ENCODE assay signal across 13 cellular contexts in the genomic region with DNA sequence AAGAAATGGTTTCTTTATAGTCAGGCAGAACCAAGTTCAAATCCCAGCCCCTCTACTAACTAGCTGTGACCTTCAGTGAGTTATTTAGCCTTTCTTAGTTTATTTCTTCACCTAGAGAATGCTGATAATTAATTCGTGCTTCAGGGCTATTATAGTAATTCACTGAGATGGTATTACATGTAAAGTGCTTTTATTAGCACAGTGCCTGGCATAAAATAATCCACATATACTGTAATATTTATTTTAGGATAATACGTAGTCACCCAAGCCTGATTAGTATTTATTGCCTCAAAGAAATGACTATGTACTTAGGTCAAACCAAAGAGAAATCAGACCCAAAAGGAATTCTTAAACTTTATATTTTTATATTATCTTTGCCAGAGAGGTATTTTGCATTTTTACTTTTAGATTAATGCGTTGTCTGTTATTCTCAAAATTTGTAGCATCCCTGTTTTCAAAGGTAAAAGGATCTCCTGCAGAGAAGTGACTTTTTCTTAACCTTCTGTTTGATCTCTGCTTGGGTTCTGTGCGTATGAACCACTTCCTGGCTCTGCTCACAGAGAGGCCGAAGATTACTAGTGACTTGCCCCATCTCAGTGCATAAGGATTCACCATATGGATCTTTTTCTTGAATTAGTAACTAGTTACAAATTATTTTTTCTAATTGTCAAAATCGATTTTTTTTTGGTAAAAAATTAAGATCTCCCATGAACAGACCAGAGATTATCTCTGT. TPM values are rescaled to one million over a fixed set of nuclear protein-coding genes. Genes with fewer than 3 reads are reported as not detected.
DNase-seq lines count a peak whose midpoint lies in the region; ATAC-seq, FAIRE-seq and TF ChIP-seq lines count a peak whose summit lies in the region.
"Had no signal": no experiment of that assay in that cellular context is flagged by ENCODE, and none has a peak within 500 bp of the region (broad histone marks: within the 10 kb centered on the region; RNA-seq: fewer than 3 reads in every experiment).

No MANE protein-coding gene starts in this region.

- H2BK120ac ChIP-seq in mesendoderm (ENCODE audit: low read depth, low read length): no peak overlapping the region

- H3K4me1 ChIP-seq in DOHH2 (ENCODE audit: control insufficient read depth, low read length) (peaks cover 72% of the 10 kb centered on the region), mesendoderm (ENCODE audit: control insufficient read depth, low read depth, low read length) (no peaks in the 10 kb centered on the region)

- H3K56ac ChIP-seq in mesendoderm (ENCODE audit: low read length): no peak overlapping the region

- H3K9me2 ChIP-seq in DOHH2 (replicated peaks; ENCODE audit: control insufficient read depth, low read length): no peaks in the 10 kb centered on the region

- in situ Hi-C loops in KBM-7 (cut with MboI; ENCODE audit: low pct_unique_long_range_greater_than_20kb, low sequenced_read_pairs): no loop called here

- H3K4me1 Mint-ChIP-seq in central memory CD8-positive, alpha-beta T cell: peaks cover 86% of the 10 kb centered on the region

- H3K36me3 ChIP-seq in DOHH2 (ENCODE audit: control insufficient read depth, low read length) (peaks cover 10% of the 10 kb centered on the region), SK-N-MC (ENCODE audit: insufficient read depth, low read length) (peaks cover 12% of the 10 kb centered on the region), mesendoderm (ENCODE audit: control insufficient read depth, insufficient read depth, low read length) (no peaks in the 10 kb centered on the region)
- H3K36me3 ChIP-seq: suprapubic skin had no signal

- H3K4me2 ChIP-seq in DOHH2 (ENCODE audit: low read length) (peak overlapping the region; percentile 26; the same call in 1 of the 2 replicates), mesendoderm (ENCODE audit: low read length) (no peak overlapping the region)

- H3K79me2 ChIP-seq in DOHH2 (ENCODE audit: control insufficient read depth, low read length) (peaks cover 98% of the 10 kb centered on the region), mesendoderm (ENCODE audit: control insufficient read depth, insufficient read depth, low read length) (peaks cover 38% of the 10 kb centered on the region)

- H3K4ac ChIP-seq in mesendoderm (ENCODE audit: low read depth, low read length): no peak overlapping the region

- H3K27ac ChIP-seq in DOHH2 (ENCODE audit: low read depth, low read length) (no peak overlapping the region), SK-N-MC (0 out of 2 replicates have a peak overlapping the region, but pooled peaks have one; percentile 32), mesendoderm (ENCODE audit: low read depth, low read length) (no peak overlapping the region)
- H3K27ac ChIP-seq: suprapubic skin had no signal

- peak; percentile 17 for ATAC-seq in central memory CD8-positive, alpha-beta T cell (replicated peaks; ENCODE audit: extremely low read depth, poor library complexity, severe bottlenecking)
- no peak for ATAC-seq in GM19023 (IDR thresholded peaks at IDR 0.05; ENCODE audit: unreplicated experiment)

- H3K36me3 Mint-ChIP-seq in central memory CD8-positive, alpha-beta T cell (ENCODE audit: insufficient read depth): peaks cover 11% of the 10 kb centered on the region

- DNase-seq in SK-N-MC (ENCODE audit: low read depth, low spot score) (no peak), KBM-7 (no peak), mesendoderm (no peak), midbrain (lab: John Stamatoyannopoulos, UW) (no peak)
- DNase-seq in central memory CD8-positive, alpha-beta T cell (ENCODE audit: low spot score in 2 of 2): no peak
- DNase-seq: activated CD4-positive, alpha-beta T cell treated with anti-CD3 and anti-CD28 coated beads for 4 hours; NCI-H1048; NCI-H526 treated with DMSO at 0.1 percent for 48 hours had no signal

- H3K9me3 ChIP-seq in DOHH2 (ENCODE audit: control insufficient read depth, insufficient read depth, low read length): no peaks in the 10 kb centered on the region
- no peaks in the 10 kb centered on the region for H3K9me3 ChIP-seq in SK-N-MC (ENCODE audit: low read depth, low read length)
- H3K9me3 ChIP-seq: suprapubic skin had no signal

- WGBS in mesendoderm (ENCODE audit: extremely low coverage, insufficient coverage, low lambda C conversion rate): no CpG with 5 or more reads among the region's 6 CpGs

- no peak overlapping the region for H3K23ac ChIP-seq in mesendoderm (ENCODE audit: low read length)

- H2BK5ac ChIP-seq in mesendoderm (ENCODE audit: low read length): no peak overlapping the region

- no peaks in the 10 kb centered on the region for H3K27me3 ChIP-seq in DOHH2 (ENCODE audit: control insufficient read depth, low read length)
- H3K27me3 ChIP-seq in mesendoderm (ENCODE audit: insufficient read depth, low read length, poor library complexity): no peaks in the 10 kb centered on the region
- H3K27me3 ChIP-seq: suprapubic skin had no signal

- no peak overlapping the region for H3K4me3 ChIP-seq in DOHH2 (ENCODE audit: low read length)
- no peak overlapping the region for H3K4me3 ChIP-seq in SK-N-MC
- no peak overlapping the region for H3K4me3 ChIP-seq in mesendoderm (ENCODE audit: low read length)
- H3K4me3 ChIP-seq: suprapubic skin had no signal

- no peak overlapping the region for H3K18ac ChIP-seq in mesendoderm (ENCODE audit: low read length)

- no peak for TF ChIP-seq CTCF in DOHH2 (IDR thresholded peaks at IDR 0.05; ENCODE audit: low read depth, low read length, poor library complexity, severe bottlenecking)

- no peak overlapping the region for H2AK5ac ChIP-seq in mesendoderm (ENCODE audit: low read length)

- 0 out of 2 replicates have a peak, but pooled peaks cover 2% of the 10 kb centered on the region for H3F3A ChIP-seq in DOHH2 (ENCODE audit: control insufficient read depth, insufficient read depth)

- H3K27ac Mint-ChIP-seq in central memory CD8-positive, alpha-beta T cell (ENCODE audit: low read depth): no peak overlapping the region

- H3K9ac ChIP-seq in SK-N-MC (ENCODE audit: insufficient read length) (no peak overlapping the region), mesendoderm (ENCODE audit: low read length) (no peak overlapping the region)

- no peaks in the 10 kb centered on the region for H3K27me3 Mint-ChIP-seq in central memory CD8-positive, alpha-beta T cell

- peak; percentile 14 for FAIRE-seq in A204.1 (lab: Jason Lieb, UNC)

- no peaks in the 10 kb centered on the region for H3K9me3 Mint-ChIP-seq in central memory CD8-positive, alpha-beta T cell

- H4K20me1 ChIP-seq in DOHH2 (ENCODE audit: control insufficient read depth, insufficient read depth, low read depth, low read length): peaks cover 31% of the 10 kb centered on the region

- no peak overlapping the region for H2BK15ac ChIP-seq in mesendoderm (replicated peaks; ENCODE audit: low read depth)

- H3K4me3 Mint-ChIP-seq in central memory CD8-positive, alpha-beta T cell: peak overlapping the region; percentile 44

- no peak overlapping the region for H4K5ac ChIP-seq in mesendoderm (ENCODE audit: low read length)

- H4K8ac ChIP-seq in mesendoderm (ENCODE audit: low read depth, low read length): no peak overlapping the region

- peaks cover 20% of the 10 kb centered on the region for H3K79me1 ChIP-seq in mesendoderm (ENCODE audit: low read length)

RNA-seq across cellular contexts. Expression of gene UBAC2, which starts 19.7 kb away (rescaled TPM):
- polyA plus RNA-seq in mesendoderm (2013, experiment 1 of 2): 39.5 TPM
- polyA plus RNA-seq in mesendoderm (2013, experiment 2 of 2): 37.8 TPM

RNA-seq across cellular contexts. Expression of gene GPR18, which starts 37.8 kb away (rescaled TPM):
- polyA plus RNA-seq in mesendoderm (2013, experiment 1 of 2): not detected
- not detected for polyA plus RNA-seq in mesendoderm (2013, experiment 2 of 2)
- polyA plus RNA-seq: BJ had no signal
